ENCODE assay signal across 1 cellular context in the genomic region with DNA sequence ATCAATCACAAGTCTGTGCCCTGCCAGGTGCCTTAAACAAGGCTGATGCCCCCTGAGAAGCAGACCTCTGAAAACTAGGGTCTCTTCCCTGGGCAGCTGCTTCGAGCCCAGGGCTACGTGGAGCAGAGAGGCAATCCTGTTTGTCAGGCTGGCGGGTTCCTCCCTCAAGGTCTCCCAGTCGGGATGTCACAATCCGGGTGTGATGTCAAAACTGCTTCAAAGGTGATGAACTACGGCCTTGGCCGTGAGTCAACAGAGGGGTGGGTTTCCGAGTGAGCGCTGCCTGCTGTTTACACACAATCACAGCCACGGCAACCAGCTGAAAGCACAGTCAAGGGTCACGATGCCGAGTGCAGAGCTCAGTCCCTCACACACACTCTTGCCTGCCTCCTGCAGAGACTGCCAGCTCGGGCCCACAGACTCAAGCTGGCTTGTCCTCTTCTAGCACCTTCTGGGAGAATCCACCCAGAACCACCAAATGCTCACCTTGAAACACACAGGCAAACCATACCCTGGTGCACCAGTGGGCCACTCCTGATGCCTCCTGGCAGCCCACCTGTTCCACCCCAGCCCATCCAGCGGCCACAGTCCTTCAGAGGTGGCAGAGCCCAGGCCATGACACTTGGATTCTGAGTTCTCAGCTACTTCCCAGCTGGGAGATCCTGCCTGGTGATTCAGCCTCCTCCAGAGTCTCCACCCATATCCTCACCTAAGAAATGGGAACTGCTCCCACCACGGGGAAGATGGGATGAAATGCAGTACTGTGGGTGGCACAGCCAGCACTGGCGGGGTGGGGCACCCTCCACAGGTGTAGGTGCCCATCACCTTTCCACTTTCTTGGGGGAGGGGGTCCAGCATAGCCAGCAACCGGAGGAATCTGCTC.
TF ChIP-seq lines count a peak whose summit lies in the region.

No MANE protein-coding gene starts in this region.

TF ChIP-seq in HepG2, 621 proteins besides CTCF, POLR2A, EP300 and RAD21 (continued from another document):
- TF ChIP-seq, protein P1, sequence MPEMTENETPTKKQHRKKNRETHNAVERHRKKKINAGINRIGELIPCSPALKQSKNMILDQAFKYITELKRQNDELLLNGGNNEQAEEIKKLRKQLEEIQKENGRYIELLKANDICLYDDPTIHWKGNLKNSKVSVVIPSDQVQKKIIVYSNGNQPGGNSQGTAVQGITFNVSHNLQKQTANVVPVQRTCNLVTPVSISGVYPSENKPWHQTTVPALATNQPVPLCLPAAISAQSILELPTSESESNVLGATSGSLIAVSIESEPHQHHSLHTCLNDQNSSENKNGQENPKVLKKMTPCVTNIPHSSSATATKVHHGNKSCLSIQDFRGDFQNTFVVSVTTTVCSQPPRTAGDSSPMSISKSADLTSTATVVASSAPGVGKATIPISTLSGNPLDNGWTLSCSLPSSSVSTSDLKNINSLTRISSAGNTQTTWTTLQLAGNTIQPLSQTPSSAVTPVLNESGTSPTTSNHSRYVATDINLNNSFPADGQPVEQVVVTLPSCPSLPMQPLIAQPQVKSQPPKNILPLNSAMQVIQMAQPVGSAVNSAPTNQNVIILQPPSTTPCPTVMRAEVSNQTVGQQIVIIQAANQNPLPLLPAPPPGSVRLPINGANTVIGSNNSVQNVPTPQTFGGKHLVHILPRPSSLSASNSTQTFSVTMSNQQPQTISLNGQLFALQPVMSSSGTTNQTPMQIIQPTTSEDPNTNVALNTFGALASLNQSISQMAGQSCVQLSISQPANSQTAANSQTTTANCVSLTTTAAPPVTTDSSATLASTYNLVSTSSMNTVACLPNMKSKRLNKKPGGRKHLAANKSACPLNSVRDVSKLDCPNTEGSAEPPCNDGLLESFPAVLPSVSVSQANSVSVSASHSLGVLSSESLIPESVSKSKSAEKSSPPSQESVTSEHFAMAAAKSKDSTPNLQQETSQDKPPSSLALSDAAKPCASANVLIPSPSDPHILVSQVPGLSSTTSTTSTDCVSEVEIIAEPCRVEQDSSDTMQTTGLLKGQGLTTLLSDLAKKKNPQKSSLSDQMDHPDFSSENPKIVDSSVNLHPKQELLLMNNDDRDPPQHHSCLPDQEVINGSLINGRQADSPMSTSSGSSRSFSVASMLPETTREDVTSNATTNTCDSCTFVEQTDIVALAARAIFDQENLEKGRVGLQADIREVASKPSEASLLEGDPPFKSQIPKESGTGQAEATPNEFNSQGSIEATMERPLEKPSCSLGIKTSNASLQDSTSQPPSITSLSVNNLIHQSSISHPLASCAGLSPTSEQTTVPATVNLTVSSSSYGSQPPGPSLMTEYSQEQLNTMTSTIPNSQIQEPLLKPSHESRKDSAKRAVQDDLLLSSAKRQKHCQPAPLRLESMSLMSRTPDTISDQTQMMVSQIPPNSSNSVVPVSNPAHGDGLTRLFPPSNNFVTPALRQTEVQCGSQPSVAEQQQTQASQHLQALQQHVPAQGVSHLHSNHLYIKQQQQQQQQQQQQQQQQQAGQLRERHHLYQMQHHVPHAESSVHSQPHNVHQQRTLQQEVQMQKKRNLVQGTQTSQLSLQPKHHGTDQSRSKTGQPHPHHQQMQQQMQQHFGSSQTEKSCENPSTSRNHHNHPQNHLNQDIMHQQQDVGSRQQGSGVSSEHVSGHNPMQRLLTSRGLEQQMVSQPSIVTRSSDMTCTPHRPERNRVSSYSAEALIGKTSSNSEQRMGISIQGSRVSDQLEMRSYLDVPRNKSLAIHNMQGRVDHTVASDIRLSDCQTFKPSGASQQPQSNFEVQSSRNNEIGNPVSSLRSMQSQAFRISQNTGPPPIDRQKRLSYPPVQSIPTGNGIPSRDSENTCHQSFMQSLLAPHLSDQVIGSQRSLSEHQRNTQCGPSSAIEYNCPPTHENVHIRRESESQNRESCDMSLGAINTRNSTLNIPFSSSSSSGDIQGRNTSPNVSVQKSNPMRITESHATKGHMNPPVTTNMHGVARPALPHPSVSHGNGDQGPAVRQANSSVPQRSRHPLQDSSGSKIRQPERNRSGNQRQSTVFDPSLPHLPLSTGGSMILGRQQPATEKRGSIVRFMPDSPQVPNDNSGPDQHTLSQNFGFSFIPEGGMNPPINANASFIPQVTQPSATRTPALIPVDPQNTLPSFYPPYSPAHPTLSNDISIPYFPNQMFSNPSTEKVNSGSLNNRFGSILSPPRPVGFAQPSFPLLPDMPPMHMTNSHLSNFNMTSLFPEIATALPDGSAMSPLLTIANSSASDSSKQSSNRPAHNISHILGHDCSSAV (CRISPR knock-in tag; IDR thresholded peaks at IDR 0.05; ENCODE audit: borderline replicate concordance), result no peak; the same call in 1 of the 2 replicates
- TF ChIP-seq, protein P2, sequence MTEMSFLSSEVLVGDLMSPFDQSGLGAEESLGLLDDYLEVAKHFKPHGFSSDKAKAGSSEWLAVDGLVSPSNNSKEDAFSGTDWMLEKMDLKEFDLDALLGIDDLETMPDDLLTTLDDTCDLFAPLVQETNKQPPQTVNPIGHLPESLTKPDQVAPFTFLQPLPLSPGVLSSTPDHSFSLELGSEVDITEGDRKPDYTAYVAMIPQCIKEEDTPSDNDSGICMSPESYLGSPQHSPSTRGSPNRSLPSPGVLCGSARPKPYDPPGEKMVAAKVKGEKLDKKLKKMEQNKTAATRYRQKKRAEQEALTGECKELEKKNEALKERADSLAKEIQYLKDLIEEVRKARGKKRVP (CRISPR knock-in tag; IDR thresholded peaks at IDR 0.05), result peak in 1 of 2 experiments; percentile 92; a peak in 2 of 4 replicates
- TF ChIP-seq, protein P3, sequence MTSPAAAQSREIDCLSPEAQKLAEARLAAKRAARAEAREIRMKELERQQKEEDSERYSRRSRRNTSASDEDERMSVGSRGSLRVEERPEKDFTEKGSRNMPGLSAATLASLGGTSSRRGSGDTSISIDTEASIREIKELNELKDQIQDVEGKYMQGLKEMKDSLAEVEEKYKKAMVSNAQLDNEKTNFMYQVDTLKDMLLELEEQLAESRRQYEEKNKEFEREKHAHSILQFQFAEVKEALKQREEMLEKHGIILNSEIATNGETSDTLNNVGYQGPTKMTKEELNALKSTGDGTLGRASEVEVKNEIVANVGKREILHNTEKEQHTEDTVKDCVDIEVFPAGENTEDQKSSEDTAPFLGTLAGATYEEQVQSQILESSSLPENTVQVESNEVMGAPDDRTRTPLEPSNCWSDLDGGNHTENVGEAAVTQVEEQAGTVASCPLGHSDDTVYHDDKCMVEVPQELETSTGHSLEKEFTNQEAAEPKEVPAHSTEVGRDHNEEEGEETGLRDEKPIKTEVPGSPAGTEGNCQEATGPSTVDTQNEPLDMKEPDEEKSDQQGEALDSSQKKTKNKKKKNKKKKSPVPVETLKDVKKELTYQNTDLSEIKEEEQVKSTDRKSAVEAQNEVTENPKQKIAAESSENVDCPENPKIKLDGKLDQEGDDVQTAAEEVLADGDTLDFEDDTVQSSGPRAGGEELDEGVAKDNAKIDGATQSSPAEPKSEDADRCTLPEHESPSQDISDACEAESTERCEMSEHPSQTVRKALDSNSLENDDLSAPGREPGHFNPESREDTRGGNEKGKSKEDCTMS (CRISPR knock-in tag; conservative IDR thresholded peaks at IDR 0.05), result no peak
- no peak for TF ChIP-seq ZNF3 (CRISPR knock-in tag; IDR thresholded peaks at IDR 0.05)
- TF ChIP-seq, protein P4, sequence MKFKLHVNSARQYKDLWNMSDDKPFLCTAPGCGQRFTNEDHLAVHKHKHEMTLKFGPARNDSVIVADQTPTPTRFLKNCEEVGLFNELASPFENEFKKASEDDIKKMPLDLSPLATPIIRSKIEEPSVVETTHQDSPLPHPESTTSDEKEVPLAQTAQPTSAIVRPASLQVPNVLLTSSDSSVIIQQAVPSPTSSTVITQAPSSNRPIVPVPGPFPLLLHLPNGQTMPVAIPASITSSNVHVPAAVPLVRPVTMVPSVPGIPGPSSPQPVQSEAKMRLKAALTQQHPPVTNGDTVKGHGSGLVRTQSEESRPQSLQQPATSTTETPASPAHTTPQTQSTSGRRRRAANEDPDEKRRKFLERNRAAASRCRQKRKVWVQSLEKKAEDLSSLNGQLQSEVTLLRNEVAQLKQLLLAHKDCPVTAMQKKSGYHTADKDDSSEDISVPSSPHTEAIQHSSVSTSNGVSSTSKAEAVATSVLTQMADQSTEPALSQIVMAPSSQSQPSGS (CRISPR knock-in tag; IDR thresholded peaks at IDR 0.05), result peak; percentile 97
- TF ChIP-seq, protein P5, sequence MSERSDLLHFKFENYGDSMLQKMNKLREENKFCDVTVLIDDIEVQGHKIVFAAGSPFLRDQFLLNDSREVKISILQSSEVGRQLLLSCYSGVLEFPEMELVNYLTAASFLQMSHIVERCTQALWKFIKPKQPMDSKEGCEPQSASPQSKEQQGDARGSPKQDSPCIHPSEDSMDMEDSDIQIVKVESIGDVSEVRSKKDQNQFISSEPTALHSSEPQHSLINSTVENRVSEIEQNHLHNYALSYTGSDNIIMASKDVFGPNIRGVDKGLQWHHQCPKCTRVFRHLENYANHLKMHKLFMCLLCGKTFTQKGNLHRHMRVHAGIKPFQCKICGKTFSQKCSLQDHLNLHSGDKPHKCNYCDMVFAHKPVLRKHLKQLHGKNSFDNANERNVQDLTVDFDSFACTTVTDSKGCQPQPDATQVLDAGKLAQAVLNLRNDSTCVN (CRISPR knock-in tag; IDR thresholded peaks at IDR 0.05; ENCODE audit: borderline replicate concordance), result peak; percentile 55; the same call in 1 of the 2 replicates
- TF ChIP-seq BCL6 (CRISPR knock-in tag; IDR thresholded peaks at IDR 0.05), result peak; percentile 99
- TF ChIP-seq JUNB (CRISPR knock-in tag; IDR thresholded peaks at IDR 0.05; ENCODE audit: borderline replicate concordance), result peak; percentile 77; the same call in 1 of the 2 replicates
- peak; percentile 53 for TF ChIP-seq TAF1 (CRISPR knock-in tag; IDR thresholded peaks at IDR 0.05)
- no peak for TF ChIP-seq ZFYVE20 (CRISPR knock-in tag; IDR thresholded peaks at IDR 0.05; ENCODE audit: borderline replicate concordance, low read depth)
- TF ChIP-seq ZNF180 (CRISPR knock-in tag; IDR thresholded peaks at IDR 0.05; ENCODE audit: borderline replicate concordance, low read depth), result no peak
- no peak for TF ChIP-seq TMF1 (CRISPR knock-in tag; IDR thresholded peaks at IDR 0.05; ENCODE audit: low read depth)
- no peak; the same call in 1 of the 2 replicates for TF ChIP-seq ZFP36L2 (CRISPR knock-in tag; IDR thresholded peaks at IDR 0.05)
- TF ChIP-seq ZNF251 (CRISPR knock-in tag; IDR thresholded peaks at IDR 0.05), result 0 out of 2 replicates have a peak, but pooled peaks have one; percentile 51
